ENCODE assay signal across 1 cellular context in genomic region chr1:19209990-19210771, GRCh38.
A peak's percentile ranks its signal among the peaks of the same experiment; 100 is the strongest.
TF ChIP-seq lines count a peak whose summit lies in the region.

TSS of gene UBR4 (minus strand) at chr1:19210266. CDS start at chr1:19210248, 18 bp downstream.

TF ChIP-seq in HepG2, 621 proteins besides CTCF, POLR2A, EP300 and RAD21 (continued from another document and continues in another):
- peak; percentile 99 for TF ChIP-seq ZBTB25 (CRISPR knock-in tag; IDR thresholded peaks at IDR 0.05)
- TF ChIP-seq ZBTB44 (CRISPR knock-in tag; IDR thresholded peaks at IDR 0.05), result 0 out of 2 replicates have a peak, but pooled peaks have one; percentile 67
- no peak for TF ChIP-seq ARNT (IDR thresholded peaks at IDR 0.05)
- no peak for TF ChIP-seq RORA (CRISPR knock-in tag; IDR thresholded peaks at IDR 0.05)
- TF ChIP-seq ZBTB20 (CRISPR knock-in tag; IDR thresholded peaks at IDR 0.05; ENCODE audit: borderline replicate concordance, low read depth), result peak; percentile 65; the same call in 1 of the 2 replicates
- no peak for TF ChIP-seq SOX13 (IDR thresholded peaks at IDR 0.05)
- TF ChIP-seq SOX13 (CRISPR knock-in tag; conservative IDR thresholded peaks at IDR 0.05 in 1 of 2, IDR thresholded peaks at IDR 0.05 in 1 of 2), result peak in 1 of 2 experiments; percentile 71; a peak in 2 of 4 replicates
- no peak for TF ChIP-seq GTF3A (CRISPR knock-in tag; conservative IDR thresholded peaks at IDR 0.05)
- peak; percentile 95 for TF ChIP-seq NKX3-1 (CRISPR knock-in tag; IDR thresholded peaks at IDR 0.05)
- TF ChIP-seq ZHX1 (CRISPR knock-in tag; IDR thresholded peaks at IDR 0.05; ENCODE audit: low read depth), result peak; percentile 99
- TF ChIP-seq PCBP1 (IDR thresholded peaks at IDR 0.05; ENCODE audit: borderline replicate concordance, low read depth, low read length), result no peak
- 0 out of 2 replicates have a peak, but pooled peaks have one; percentile 7 for TF ChIP-seq CHD2 (IDR thresholded peaks at IDR 0.05; ENCODE audit: low read depth, low read length)
- peak; percentile 83 for TF ChIP-seq ELF1 (CRISPR knock-in tag; IDR thresholded peaks at IDR 0.05)
- peak; percentile 95 for TF ChIP-seq ASH2L (IDR thresholded peaks at IDR 0.05; ENCODE audit: insufficient read length, low read depth, low read length)
- TF ChIP-seq NR2C2 (CRISPR knock-in tag; IDR thresholded peaks at IDR 0.05; ENCODE audit: borderline replicate concordance), result peak; percentile 97
- no peak for TF ChIP-seq TOPORS (CRISPR knock-in tag; IDR thresholded peaks at IDR 0.05)
- no peak for TF ChIP-seq ZNF567 (CRISPR knock-in tag; IDR thresholded peaks at IDR 0.05; ENCODE audit: borderline replicate concordance)
- 0 out of 2 replicates have a peak, but pooled peaks have one; percentile 16 for TF ChIP-seq ZNF362 (CRISPR knock-in tag; IDR thresholded peaks at IDR 0.05; ENCODE audit: borderline replicate concordance)
- peak; percentile 53; the same call in 1 of the 2 replicates for TF ChIP-seq ZMAT3 (CRISPR knock-in tag; conservative IDR thresholded peaks at IDR 0.05)
- TF ChIP-seq TARDBP (CRISPR knock-in tag; IDR thresholded peaks at IDR 0.05), result peak; percentile 75; the same call in 1 of the 2 replicates
- TF ChIP-seq FOXK2 (IDR thresholded peaks at IDR 0.05), result no peak
- TF ChIP-seq CENPBD1 (CRISPR knock-in tag; IDR thresholded peaks at IDR 0.05; ENCODE audit: borderline replicate concordance, low read depth), result no peak
- TF ChIP-seq ZFAT (CRISPR knock-in tag; conservative IDR thresholded peaks at IDR 0.05), result 0 out of 2 replicates have a peak, but pooled peaks have one; percentile 26
- TF ChIP-seq KLF12 (CRISPR knock-in tag; IDR thresholded peaks at IDR 0.05; ENCODE audit: borderline replicate concordance), result peak; percentile 88
- TF ChIP-seq ZSCAN31 (CRISPR knock-in tag; IDR thresholded peaks at IDR 0.05; ENCODE audit: low read depth), result peak; percentile 98
- TF ChIP-seq ZNF337 (CRISPR knock-in tag; IDR thresholded peaks at IDR 0.05; ENCODE audit: borderline replicate concordance, low read depth), result 0 out of 2 replicates have a peak, but pooled peaks have one; percentile 82
- peak; percentile 36 for TF ChIP-seq HNRNPK (IDR thresholded peaks at IDR 0.05; ENCODE audit: low read depth, low read length, poor library complexity, severe bottlenecking)
- TF ChIP-seq ARID3A (IDR thresholded peaks at IDR 0.05; ENCODE audit: low read depth, low read length), result no peak
- peak; percentile 86 for TF ChIP-seq ZBTB7A (CRISPR knock-in tag; IDR thresholded peaks at IDR 0.05)
- peak; percentile 41 for TF ChIP-seq XRCC5 (optimal IDR thresholded peaks at IDR 0.05; ENCODE audit: low read length)
- TF ChIP-seq ZNF350 (CRISPR knock-in tag; IDR thresholded peaks at IDR 0.05; ENCODE audit: borderline replicate concordance, low read depth), result peak; percentile 67; the same call in 1 of the 2 replicates
- peak; percentile 74 for TF ChIP-seq PAXIP1 (CRISPR knock-in tag; conservative IDR thresholded peaks at IDR 0.05)
- TF ChIP-seq SMAD3 (CRISPR knock-in tag; IDR thresholded peaks at IDR 0.05), result peak; percentile 86
- TF ChIP-seq ISX (CRISPR knock-in tag; conservative IDR thresholded peaks at IDR 0.05), result no peak
- TF ChIP-seq SNRNP70 (IDR thresholded peaks at IDR 0.05; ENCODE audit: low read depth, low read length), result no peak
- no peak for TF ChIP-seq EHMT2 (IDR thresholded peaks at IDR 0.05; ENCODE audit: borderline replicate concordance, low read depth, low read length)
- TF ChIP-seq SMARCE1 (IDR thresholded peaks at IDR 0.05; ENCODE audit: borderline replicate concordance), result no peak
- TF ChIP-seq CAMTA2 (CRISPR knock-in tag; IDR thresholded peaks at IDR 0.05; ENCODE audit: borderline replicate concordance), result no peak; the same call in 1 of the 2 replicates
- peak; percentile 85 for TF ChIP-seq SKIL (CRISPR knock-in tag; IDR thresholded peaks at IDR 0.05; ENCODE audit: borderline replicate concordance)
- TF ChIP-seq ZUFSP (CRISPR knock-in tag; IDR thresholded peaks at IDR 0.05; ENCODE audit: borderline replicate concordance), result no peak
- peak; percentile 95 for TF ChIP-seq POGZ (CRISPR knock-in tag; IDR thresholded peaks at IDR 0.05)
- peak; percentile 84; the same call in 1 of the 2 replicates for TF ChIP-seq CERS6 (CRISPR knock-in tag; IDR thresholded peaks at IDR 0.05)
- TF ChIP-seq ZNF513 (CRISPR knock-in tag; conservative IDR thresholded peaks at IDR 0.05), result no peak
